Comparison of ENCODE assay signal across 1 cellular context in the genomic region with DNA sequence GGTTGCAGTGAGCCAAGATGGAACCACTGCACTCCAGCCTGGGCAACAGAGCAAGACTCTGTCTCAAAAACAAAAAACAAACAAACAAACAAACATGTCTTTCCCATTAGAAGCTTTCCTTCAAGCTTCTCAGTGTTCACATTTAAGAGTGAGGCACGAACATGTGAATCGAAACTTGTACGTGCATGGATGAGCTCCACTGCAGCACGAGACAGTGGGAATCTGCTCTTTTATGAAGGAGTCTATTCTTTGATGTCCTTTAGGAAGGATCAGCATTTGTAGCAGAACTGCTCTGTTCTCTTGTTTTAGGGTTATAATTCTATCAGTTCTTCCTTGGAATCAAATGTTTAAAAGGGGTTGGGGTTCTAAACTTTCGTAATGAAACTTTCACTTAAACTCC.
TF ChIP-seq lines count a peak whose summit lies in the region.

No MANE protein-coding gene starts in this region.

TF ChIP-seq in GM23338, 12 proteins besides CTCF, POLR2A, EP300 and RAD21 (continued from another document):
- TF ChIP-seq EZH2phosphoT487 (IDR thresholded peaks at IDR 0.05; ENCODE audit: unreplicated experiment) (no peak), STAT1 (IDR thresholded peaks at IDR 0.05; ENCODE audit: unreplicated experiment) (no peak), ZNF114 (CRISPR knock-in tag; IDR thresholded peaks at IDR 0.05) (no peak), ZNF331 (CRISPR knock-in tag; IDR thresholded peaks at IDR 0.05; ENCODE audit: low read depth) (no peak), CREB1 (CRISPR knock-in tag; IDR thresholded peaks at IDR 0.05; ENCODE audit: low read depth) (no peak), EZH2 (IDR thresholded peaks at IDR 0.05; ENCODE audit: low read depth, unreplicated experiment) (no peak)
- TF ChIP-seq, protein P1, sequence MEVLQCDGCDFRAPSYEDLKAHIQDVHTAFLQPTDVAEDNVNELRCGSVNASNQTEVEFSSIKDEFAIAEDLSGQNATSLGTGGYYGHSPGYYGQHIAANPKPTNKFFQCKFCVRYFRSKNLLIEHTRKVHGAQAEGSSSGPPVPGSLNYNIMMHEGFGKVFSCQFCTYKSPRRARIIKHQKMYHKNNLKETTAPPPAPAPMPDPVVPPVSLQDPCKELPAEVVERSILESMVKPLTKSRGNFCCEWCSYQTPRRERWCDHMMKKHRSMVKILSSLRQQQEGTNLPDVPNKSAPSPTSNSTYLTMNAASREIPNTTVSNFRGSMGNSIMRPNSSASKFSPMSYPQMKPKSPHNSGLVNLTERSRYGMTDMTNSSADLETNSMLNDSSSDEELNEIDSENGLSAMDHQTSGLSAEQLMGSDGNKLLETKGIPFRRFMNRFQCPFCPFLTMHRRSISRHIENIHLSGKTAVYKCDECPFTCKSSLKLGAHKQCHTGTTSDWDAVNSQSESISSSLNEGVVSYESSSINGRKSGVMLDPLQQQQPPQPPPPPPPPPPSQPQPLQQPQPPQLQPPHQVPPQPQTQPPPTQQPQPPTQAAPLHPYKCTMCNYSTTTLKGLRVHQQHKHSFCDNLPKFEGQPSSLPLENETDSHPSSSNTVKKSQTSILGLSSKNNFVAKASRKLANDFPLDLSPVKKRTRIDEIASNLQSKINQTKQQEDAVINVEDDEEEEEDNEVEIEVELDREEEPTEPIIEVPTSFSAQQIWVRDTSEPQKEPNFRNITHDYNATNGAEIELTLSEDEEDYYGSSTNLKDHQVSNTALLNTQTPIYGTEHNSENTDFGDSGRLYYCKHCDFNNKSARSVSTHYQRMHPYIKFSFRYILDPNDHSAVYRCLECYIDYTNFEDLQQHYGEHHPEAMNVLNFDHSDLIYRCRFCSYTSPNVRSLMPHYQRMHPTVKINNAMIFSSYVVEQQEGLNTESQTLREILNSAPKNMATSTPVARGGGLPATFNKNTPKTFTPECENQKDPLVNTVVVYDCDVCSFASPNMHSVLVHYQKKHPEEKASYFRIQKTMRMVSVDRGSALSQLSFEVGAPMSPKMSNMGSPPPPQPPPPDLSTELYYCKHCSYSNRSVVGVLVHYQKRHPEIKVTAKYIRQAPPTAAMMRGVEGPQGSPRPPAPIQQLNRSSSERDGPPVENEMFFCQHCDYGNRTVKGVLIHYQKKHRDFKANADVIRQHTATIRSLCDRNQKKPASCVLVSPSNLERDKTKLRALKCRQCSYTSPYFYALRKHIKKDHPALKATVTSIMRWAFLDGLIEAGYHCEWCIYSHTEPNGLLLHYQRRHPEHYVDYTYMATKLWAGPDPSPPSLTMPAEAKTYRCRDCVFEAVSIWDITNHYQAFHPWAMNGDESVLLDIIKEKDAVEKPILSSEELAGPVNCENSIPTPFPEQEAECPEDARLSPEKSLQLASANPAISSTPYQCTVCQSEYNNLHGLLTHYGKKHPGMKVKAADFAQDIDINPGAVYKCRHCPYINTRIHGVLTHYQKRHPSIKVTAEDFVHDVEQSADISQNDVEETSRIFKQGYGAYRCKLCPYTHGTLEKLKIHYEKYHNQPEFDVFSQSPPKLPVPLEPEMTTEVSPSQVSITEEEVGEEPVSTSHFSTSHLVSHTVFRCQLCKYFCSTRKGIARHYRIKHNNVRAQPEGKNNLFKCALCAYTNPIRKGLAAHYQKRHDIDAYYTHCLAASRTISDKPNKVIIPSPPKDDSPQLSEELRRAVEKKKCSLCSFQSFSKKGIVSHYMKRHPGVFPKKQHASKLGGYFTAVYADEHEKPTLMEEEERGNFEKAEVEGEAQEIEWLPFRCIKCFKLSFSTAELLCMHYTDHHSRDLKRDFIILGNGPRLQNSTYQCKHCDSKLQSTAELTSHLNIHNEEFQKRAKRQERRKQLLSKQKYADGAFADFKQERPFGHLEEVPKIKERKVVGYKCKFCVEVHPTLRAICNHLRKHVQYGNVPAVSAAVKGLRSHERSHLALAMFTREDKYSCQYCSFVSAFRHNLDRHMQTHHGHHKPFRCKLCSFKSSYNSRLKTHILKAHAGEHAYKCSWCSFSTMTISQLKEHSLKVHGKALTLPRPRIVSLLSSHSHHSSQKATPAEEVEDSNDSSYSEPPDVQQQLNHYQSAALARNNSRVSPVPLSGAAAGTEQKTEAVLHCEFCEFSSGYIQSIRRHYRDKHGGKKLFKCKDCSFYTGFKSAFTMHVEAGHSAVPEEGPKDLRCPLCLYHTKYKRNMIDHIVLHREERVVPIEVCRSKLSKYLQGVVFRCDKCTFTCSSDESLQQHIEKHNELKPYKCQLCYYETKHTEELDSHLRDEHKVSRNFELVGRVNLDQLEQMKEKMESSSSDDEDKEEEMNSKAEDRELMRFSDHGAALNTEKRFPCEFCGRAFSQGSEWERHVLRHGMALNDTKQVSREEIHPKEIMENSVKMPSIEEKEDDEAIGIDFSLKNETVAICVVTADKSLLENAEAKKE (CRISPR knock-in tag; IDR thresholded peaks at IDR 0.05): no peak
